9 cellular contexts compared by ENCODE assay signal in the genomic region with DNA sequence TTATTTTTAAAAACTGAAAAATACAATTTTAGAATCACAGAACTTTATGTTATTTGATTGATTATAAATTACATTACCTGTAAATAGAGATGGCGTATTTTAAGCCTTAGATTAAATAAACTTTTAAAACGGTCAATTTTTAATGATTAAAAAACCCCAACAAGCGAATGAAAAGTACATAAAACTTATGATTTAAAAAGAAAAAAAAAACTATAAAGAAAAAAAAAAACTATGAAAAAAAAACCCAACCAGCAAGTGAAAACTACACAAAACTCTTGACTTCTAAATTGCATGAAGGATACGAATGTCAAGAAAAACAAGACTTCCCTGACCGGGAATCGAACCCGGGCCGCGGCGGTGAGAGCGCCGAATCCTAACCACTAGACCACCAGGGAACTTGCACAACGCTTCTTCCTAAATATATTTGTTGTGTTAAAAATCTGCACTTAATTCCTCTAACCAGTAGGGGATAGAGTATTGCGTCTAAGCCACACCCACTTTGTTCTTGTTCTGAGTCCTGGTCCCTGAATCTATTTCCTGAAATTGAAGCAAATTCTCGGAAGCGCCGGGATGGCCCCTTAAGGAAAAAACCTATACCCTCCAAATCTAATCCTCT. TPM values are rescaled to one million over a fixed set of nuclear protein-coding genes. Genes with fewer than 3 reads are reported as not detected.
DNase-seq lines count a peak whose midpoint lies in the region; ATAC-seq and TF ChIP-seq lines count a peak whose summit lies in the region.
"Had no signal": no experiment of that assay in that cellular context is flagged by ENCODE, and none has a peak within 500 bp of the region (broad histone marks: within the 10 kb centered on the region; RNA-seq: fewer than 3 reads in every experiment).

No MANE protein-coding gene starts in this region.

- H3K4me3 ChIP-seq in effector memory CD4-positive, alpha-beta T cell (ENCODE audit: insufficient read depth, low read depth, low read length, poor library complexity, severe bottlenecking), result peak overlapping the region; percentile 74

- no peak overlapping the region for H3K4me3 Mint-ChIP-seq in activated CD8-positive, alpha-beta T cell treated with anti-CD3 and anti-CD28 coated beads for 36 hours
- H3K4me3 Mint-ChIP-seq: dendritic cell treated with granulocyte-macrophage colony-stimulating factor and Interleukin-4, amounts not matched to agents 40 ng/mL and 50 ng/mL, for 4 days had no signal

- POLR2A ChIA-PET in activated CD8-positive, alpha-beta T cell treated with anti-CD3 and anti-CD28 coated beads for 36 hours (lab: Charles Lee), result interaction anchor here (0.6 to 3.2 kb wide), 12 partner anchors 12 to 479 kb away, joined by 3 to 124 read pairs (median 6); a partner anchor contains a TSS

- peaks cover 6% of the 10 kb centered on the region for H3K4me1 ChIP-seq in effector memory CD4-positive, alpha-beta T cell (ENCODE audit: control insufficient read depth, insufficient read depth, low read length, poor library complexity, severe bottlenecking)

- no peaks in the 10 kb centered on the region for H3K27me3 ChIP-seq in effector memory CD4-positive, alpha-beta T cell (replicated peaks; ENCODE audit: control insufficient read depth, insufficient read depth, low read length, poor library complexity, severe bottlenecking)

- H3K27me3 Mint-ChIP-seq in activated CD8-positive, alpha-beta T cell treated with anti-CD3 and anti-CD28 coated beads for 36 hours, result no peaks in the 10 kb centered on the region

- peaks cover 16% of the 10 kb centered on the region for H3K4me1 Mint-ChIP-seq in activated CD8-positive, alpha-beta T cell treated with anti-CD3 and anti-CD28 coated beads for 36 hours (ENCODE audit: low read depth)

- no peaks in the 10 kb centered on the region for H3K36me3 ChIP-seq in effector memory CD4-positive, alpha-beta T cell (ENCODE audit: control insufficient read depth, insufficient read depth, low read length)

- ATAC-seq in GM19452 (IDR thresholded peaks at IDR 0.05; ENCODE audit: unreplicated experiment) (peak; percentile 75), HG03571 (IDR thresholded peaks at IDR 0.05; ENCODE audit: unreplicated experiment) (peak; percentile 80)
- peak; percentile 82 for ATAC-seq in activated CD8-positive, alpha-beta T cell treated with anti-CD3 and anti-CD28 coated beads for 36 hours

- peak overlapping the region; percentile 73 for H3K27ac ChIP-seq in effector memory CD4-positive, alpha-beta T cell (ENCODE audit: insufficient read depth, low read length, poor library complexity, severe bottlenecking)

- peaks cover 9% of the 10 kb centered on the region for H3K36me3 Mint-ChIP-seq in activated CD8-positive, alpha-beta T cell treated with anti-CD3 and anti-CD28 coated beads for 36 hours (ENCODE audit: low read depth)

- no peaks in the 10 kb centered on the region for H3K9me3 Mint-ChIP-seq in activated CD8-positive, alpha-beta T cell treated with anti-CD3 and anti-CD28 coated beads for 36 hours
- H3K9me3 Mint-ChIP-seq: dendritic cell treated with granulocyte-macrophage colony-stimulating factor and Interleukin-4, amounts not matched to agents 40 ng/mL and 50 ng/mL, for 4 days had no signal

- H3K9me3 ChIP-seq in effector memory CD4-positive, alpha-beta T cell (ENCODE audit: control insufficient read depth, low read length), result no peaks in the 10 kb centered on the region

- TF ChIP-seq CTCF in activated CD8-positive, alpha-beta T cell treated with anti-CD3 and anti-CD28 coated beads for 36 hours (IDR thresholded peaks at IDR 0.05), result no peak

- DNase-seq in CD1c-positive myeloid dendritic cell (ENCODE audit: extremely low spot score), result peak; percentile 98
- peak; percentile 98 for DNase-seq in NCI-H774 (lab: John Stamatoyannopoulos, UW)
- peak; percentile 88 for DNase-seq in activated CD8-positive, alpha-beta T cell treated with anti-CD3 and anti-CD28 coated beads for 36 hours
- peak; percentile 78 to 83 (median 79) for DNase-seq in effector memory CD4-positive, alpha-beta T cell
- peak; percentile 92 for DNase-seq in lung microvascular endothelial cell (ENCODE audit: low read depth in 2 of 2)
- peak; percentile 67 to 85 (median 72) for DNase-seq in stimulated activated CD4-positive, alpha-beta T cell treated with anti-CD3 and anti-CD28 coated beads, TNF-alpha, amount 100 ng/mL, for 24 hours (ENCODE audit: low read depth in 3 of 3)

- H3K27ac Mint-ChIP-seq in activated CD8-positive, alpha-beta T cell treated with anti-CD3 and anti-CD28 coated beads for 36 hours, result no peak overlapping the region
- H3K27ac Mint-ChIP-seq: dendritic cell treated with granulocyte-macrophage colony-stimulating factor and Interleukin-4, amounts not matched to agents 40 ng/mL and 50 ng/mL, for 4 days had no signal

- intact Hi-C loops in activated CD8-positive, alpha-beta T cell treated with anti-CD3 and anti-CD28 coated beads for 36 hours (cut with micrococcal nuclease), result loop anchor here (2.0 to 5.0 kb wide), 2 partner anchors 177 to 192 kb away; a partner anchor contains a TSS

- CTCF ChIA-PET in activated CD8-positive, alpha-beta T cell treated with anti-CD3 and anti-CD28 coated beads for 36 hours (lab: Charles Lee), result interaction anchor here (0.7 to 8.2 kb wide), 10 partner anchors 10 to 206 kb away, joined by 3 to 75 read pairs (median 6); a partner anchor contains a TSS

RNA-seq across cellular contexts. Expression of a gene that starts 10.7 kb away (rescaled TPM):
- total RNA-seq in activated CD8-positive, alpha-beta T cell treated with anti-CD3 and anti-CD28 coated beads for 36 hours, result 10 to 100 TPM; 43.4 to 44.9 TPM
- total RNA-seq in lung microvascular endothelial cell, result 23.8 and 38.5 TPM in 2 replicates

RNA-seq across cellular contexts. Expression of a gene that starts 30.6 kb away (rescaled TPM):
- total RNA-seq in activated CD8-positive, alpha-beta T cell treated with anti-CD3 and anti-CD28 coated beads for 36 hours, result not detected
- total RNA-seq in lung microvascular endothelial cell, result 0.22 TPM in 1 of 2 replicates, not detected in the other

Comparison
In these comparisons a context has a peak if more than half of its experiments do, and no peak if none do; other contexts are left out.
1. Peak in every context shown above with its lines: DNase-seq, ATAC-seq, H3K4me3 ChIP-seq and H3K27ac ChIP-seq.